Comparison of ENCODE assay signal across 18 cellular contexts in the genomic region with DNA sequence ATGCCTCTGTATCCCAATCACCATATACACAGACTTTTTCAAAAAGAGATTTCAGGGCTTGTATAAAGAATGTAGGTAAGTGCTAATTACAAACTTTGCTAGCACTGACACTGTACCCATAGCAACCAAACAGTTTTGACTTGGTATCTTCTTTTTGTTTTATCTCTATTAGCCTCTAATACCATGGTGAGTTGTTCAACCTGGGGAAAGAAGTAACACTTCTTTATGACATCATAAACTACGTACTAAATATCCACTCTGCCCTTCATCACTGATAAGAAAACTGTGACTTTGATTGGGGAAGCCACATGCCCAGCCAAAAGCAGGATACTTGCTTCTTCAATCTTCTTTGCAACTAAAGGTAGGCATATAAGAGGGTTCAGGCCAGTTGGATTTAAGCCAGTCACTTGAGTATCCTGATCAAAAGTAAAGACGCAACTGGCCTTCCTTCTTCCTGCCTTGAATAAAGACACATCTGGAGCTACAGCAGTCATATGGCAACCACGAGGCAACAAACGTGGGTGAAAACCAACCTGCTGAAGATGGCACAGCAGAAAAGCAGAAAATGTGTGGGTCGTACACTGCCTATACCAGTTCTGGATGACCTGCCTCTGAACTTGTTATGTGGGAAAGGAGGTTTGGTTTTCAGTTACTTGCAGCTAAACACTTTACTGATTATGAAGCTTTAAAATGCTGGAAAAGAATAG.
"Had no signal": no experiment of that assay in that cellular context is flagged by ENCODE, and none has a peak within 500 bp of the region (broad histone marks: within the 10 kb centered on the region; RNA-seq: fewer than 3 reads in every experiment).

No MANE protein-coding gene starts in this region.

- H3K9me3 Mint-ChIP-seq: activated B cell treated with CpG ODN at 0.5 μM for 24 hours; activated CD4-positive, alpha-beta T cell treated with anti-CD3 and anti-CD28 coated beads, Interleukin-2, amount 10 ng/mL, durations not matched to agents 7 days and 5 days; activated naive CD4-positive, alpha-beta T cell treated with anti-CD3 and anti-CD28 coated beads, Interleukin-2, amount 50 U/mL, for 24 hours; brain; neural progenitor cell; stimulated activated memory B cell treated with anti-CD40 and anti-IgM and Interleukin-4, amounts not matched to agents 10 μg/mL and 1 μg/mL and 100 μg/mL, for 72 hours had no signal

- H3K27ac Mint-ChIP-seq: activated B cell treated with CpG ODN at 0.5 μM for 24 hours; activated CD4-positive, alpha-beta T cell treated with anti-CD3 and anti-CD28 coated beads, Interleukin-2, amount 10 ng/mL, durations not matched to agents 7 days and 5 days; activated naive CD4-positive, alpha-beta T cell treated with anti-CD3 and anti-CD28 coated beads, Interleukin-2, amount 50 U/mL, for 24 hours; brain; neural progenitor cell; stimulated activated memory B cell treated with anti-CD40 and anti-IgM and Interleukin-4, amounts not matched to agents 10 μg/mL and 1 μg/mL and 100 μg/mL, for 72 hours had no signal

- H3K4me3 Mint-ChIP-seq: activated B cell treated with CpG ODN at 0.5 μM for 24 hours; activated CD4-positive, alpha-beta T cell treated with anti-CD3 and anti-CD28 coated beads, Interleukin-2, amount 10 ng/mL, durations not matched to agents 7 days and 5 days; activated naive CD4-positive, alpha-beta T cell treated with anti-CD3 and anti-CD28 coated beads, Interleukin-2, amount 50 U/mL, for 24 hours; brain; neural progenitor cell; stimulated activated memory B cell treated with anti-CD40 and anti-IgM and Interleukin-4, amounts not matched to agents 10 μg/mL and 1 μg/mL and 100 μg/mL, for 72 hours had no signal

- H3K27me3 Mint-ChIP-seq: activated B cell treated with CpG ODN at 0.5 μM for 24 hours; activated CD4-positive, alpha-beta T cell treated with anti-CD3 and anti-CD28 coated beads, Interleukin-2, amount 10 ng/mL, durations not matched to agents 7 days and 5 days; activated naive CD4-positive, alpha-beta T cell treated with anti-CD3 and anti-CD28 coated beads, Interleukin-2, amount 50 U/mL, for 24 hours; brain; stimulated activated memory B cell treated with anti-CD40 and anti-IgM and Interleukin-4, amounts not matched to agents 10 μg/mL and 1 μg/mL and 100 μg/mL, for 72 hours had no signal

- H3K9me3 ChIP-seq: prostate gland, right atrium auricular region, SJSA1, upper lobe of right lung had no signal

- ATAC-seq: left ventricle myocardium superior; stimulated activated memory B cell treated with anti-CD40 and anti-IgM and Interleukin-4, amounts not matched to agents 10 μg/mL and 1 μg/mL and 100 μg/mL, for 72 hours; upper lobe of right lung had no signal

- DNase-seq: activated B cell treated with CpG ODN at 0.5 μM for 24 hours; activated CD4-positive, alpha-beta T cell treated with anti-CD3 and anti-CD28 coated beads, Interleukin-2, amount 10 ng/mL, durations not matched to agents 7 days and 5 days; activated effector memory CD4-positive, alpha-beta T cell treated with anti-CD3 and anti-CD28 coated beads, Interleukin-2, amount 50 U/mL, for 16 hours; central memory CD4-positive, alpha-beta T cell; dorsolateral prefrontal cortex; left ventricle myocardium superior; small intestine; stimulated activated CD4-positive, alpha-beta T cell treated with anti-CD3 and anti-CD28 coated beads, Interleukin-15, amount 100 ng/mL, for 24 hours; stimulated activated CD4-positive, alpha-beta T cell treated with anti-CD3 and anti-CD28 coated beads, Interleukin-4, amount 100 ng/mL, for 1 hour; T-helper 9 cell; upper lobe of right lung had no signal

- H3K27ac ChIP-seq: dorsolateral prefrontal cortex, neural progenitor cell, prostate gland, right atrium auricular region, SJSA1, upper lobe of right lung had no signal

- H3K4me1 Mint-ChIP-seq: activated B cell treated with CpG ODN at 0.5 μM for 24 hours; neural progenitor cell; stimulated activated memory B cell treated with anti-CD40 and anti-IgM and Interleukin-4, amounts not matched to agents 10 μg/mL and 1 μg/mL and 100 μg/mL, for 72 hours had no signal

- H3K27me3 ChIP-seq: dorsolateral prefrontal cortex, neural progenitor cell, right atrium auricular region, SJSA1, upper lobe of right lung had no signal

- H3K4me3 ChIP-seq: dorsolateral prefrontal cortex, neural progenitor cell, prostate gland, right atrium auricular region, SJSA1, upper lobe of right lung had no signal

- H3K36me3 ChIP-seq: prostate gland had no signal

- H3K4me1 ChIP-seq: neural progenitor cell, prostate gland, right atrium auricular region, SJSA1, upper lobe of right lung had no signal
